1 cellular context compared by ENCODE assay signal in genomic region chr22:26674211-26675190, GRCh38.
TF ChIP-seq lines count a peak whose summit lies in the region.

No MANE protein-coding gene starts in this region.

TF ChIP-seq in GM23338, 12 proteins besides CTCF, POLR2A, EP300 and RAD21 (continued from another document):
- TF ChIP-seq POLR2AphosphoS5 (IDR thresholded peaks at IDR 0.05; ENCODE audit: low read depth) (no peak), ZNF462 (CRISPR knock-in tag; IDR thresholded peaks at IDR 0.05) (no peak), CREB1 (CRISPR knock-in tag; IDR thresholded peaks at IDR 0.05; ENCODE audit: low read depth) (no peak), ZNF114 (CRISPR knock-in tag; IDR thresholded peaks at IDR 0.05) (no peak), EZH2phosphoT487 (IDR thresholded peaks at IDR 0.05; ENCODE audit: unreplicated experiment) (no peak), ZNF331 (CRISPR knock-in tag; IDR thresholded peaks at IDR 0.05; ENCODE audit: low read depth) (no peak)
